20 cellular contexts compared by ENCODE assay signal in genomic region chr18:24657461-24657860, GRCh38.
DNase-seq lines count a peak whose midpoint lies in the region; ATAC-seq and TF ChIP-seq lines count a peak whose summit lies in the region.
"Had no signal": no experiment of that assay in that cellular context is flagged by ENCODE, and none has a peak within 500 bp of the region (broad histone marks: within the 10 kb centered on the region; RNA-seq: fewer than 3 reads in every experiment).

No MANE protein-coding gene starts in this region.

- no peak overlapping the region for H3K4me3 ChIP-seq in BLaER1
- peak overlapping the region; percentile 33 for H3K4me3 ChIP-seq in SJCRH30
- H3K4me3 ChIP-seq: lower lobe of right lung, thyroid gland had no signal

- intact Hi-C loops in activated CD4-positive, alpha-beta T cell treated with anti-CD3 and anti-CD28 coated beads for 36 hours (cut with DNase I, micrococcal nuclease): no loop called here

- DNase-seq in G401 (ENCODE audit: low spot score): peak; percentile 40
- peak; percentile 35 to 57 for DNase-seq in SJCRH30
- peak; percentile 48 for DNase-seq in glutamatergic neuron
- DNase-seq in cerebellum (ENCODE audit: low spot score): no peak
- no peak for DNase-seq in T-helper 2 cell
- no peak for DNase-seq in activated CD4-positive, alpha-beta T cell treated with anti-CD3 and anti-CD28 coated beads for 36 hours
- no peak for DNase-seq in activated naive CD8-positive, alpha-beta T cell treated with anti-CD3 and anti-CD28 coated beads for 36 hours
- DNase-seq: activated CD4-positive, alpha-beta memory T cell treated with anti-CD3 and anti-CD28 coated beads for 36 hours; activated naive CD4-positive, alpha-beta T cell treated with Interleukin-2 at 50 U/mL for 16 hours; CD8-positive, alpha-beta memory T cell; central memory CD4-positive, alpha-beta T cell; effector CD8-positive, alpha-beta T cell; immature natural killer cell; lower lobe of right lung; occipital lobe; RPMI8226; stimulated activated naive CD4-positive, alpha-beta T cell; thyroid gland had no signal

- peaks cover 43% of the 10 kb centered on the region for H3K4me1 ChIP-seq in BLaER1
- peaks cover 57% of the 10 kb centered on the region for H3K4me1 ChIP-seq in SJCRH30

- peak overlapping the region; percentile 29; the same call in 1 of the 2 replicates for H3K4me2 ChIP-seq in BLaER1

- CTCF ChIA-PET in activated CD4-positive, alpha-beta T cell treated with anti-CD3 and anti-CD28 coated beads for 36 hours (lab: Charles Lee): interaction anchor here (1.0 kb wide), 1 partner anchor 12 kb away, joined by 3 read pairs; no protein-coding TSS in a partner anchor

- no peak for ATAC-seq in activated CD4-positive, alpha-beta T cell treated with anti-CD3 and anti-CD28 coated beads for 36 hours
- ATAC-seq: sciatic nerve had no signal

- H4K20me1 ChIP-seq in BLaER1: no peaks in the 10 kb centered on the region

- TF ChIP-seq CTCF in glutamatergic neuron (IDR thresholded peaks at IDR 0.05; ENCODE audit: partially characterized antibody, unreplicated experiment): no peak

- no peaks in the 10 kb centered on the region for H3K36me3 Mint-ChIP-seq in glutamatergic neuron (ENCODE audit: unreplicated experiment)
- H3K36me3 Mint-ChIP-seq in activated CD4-positive, alpha-beta T cell treated with anti-CD3 and anti-CD28 coated beads for 36 hours (ENCODE audit: low read depth): no peaks in the 10 kb centered on the region
- no peaks in the 10 kb centered on the region for H3K36me3 Mint-ChIP-seq in activated naive CD8-positive, alpha-beta T cell treated with anti-CD3 and anti-CD28 coated beads for 36 hours
- H3K36me3 Mint-ChIP-seq: activated CD4-positive, alpha-beta memory T cell treated with anti-CD3 and anti-CD28 coated beads for 36 hours; CD8-positive, alpha-beta memory T cell; immature natural killer cell had no signal

- peaks cover 14% of the 10 kb centered on the region for H3K27me3 Mint-ChIP-seq in glutamatergic neuron (ENCODE audit: unreplicated experiment)
- no peaks in the 10 kb centered on the region for H3K27me3 Mint-ChIP-seq in activated CD4-positive, alpha-beta T cell treated with anti-CD3 and anti-CD28 coated beads for 36 hours
- peaks cover 4% of the 10 kb centered on the region for H3K27me3 Mint-ChIP-seq in activated naive CD8-positive, alpha-beta T cell treated with anti-CD3 and anti-CD28 coated beads for 36 hours
- H3K27me3 Mint-ChIP-seq: activated CD4-positive, alpha-beta memory T cell treated with anti-CD3 and anti-CD28 coated beads for 36 hours; CD8-positive, alpha-beta memory T cell had no signal

- H3K9me3 ChIP-seq in BLaER1 (no peaks in the 10 kb centered on the region), SJCRH30 (replicated peaks) (no peaks in the 10 kb centered on the region)
- H3K9me3 ChIP-seq: lower lobe of right lung, thyroid gland had no signal

- H3K27ac ChIP-seq in BLaER1: no peak overlapping the region
- H3K27ac ChIP-seq in SJCRH30: peak overlapping the region; percentile 83
- H3K27ac ChIP-seq: lower lobe of right lung, thyroid gland had no signal

- H3K27me3 ChIP-seq in BLaER1 (no peaks in the 10 kb centered on the region), SJCRH30 (no peaks in the 10 kb centered on the region)
- H3K27me3 ChIP-seq: thyroid gland had no signal

- peak overlapping the region; percentile 88 for H3K4me3 Mint-ChIP-seq in glutamatergic neuron (ENCODE audit: unreplicated experiment)
- no peak overlapping the region for H3K4me3 Mint-ChIP-seq in activated CD4-positive, alpha-beta T cell treated with anti-CD3 and anti-CD28 coated beads for 36 hours
- no peak overlapping the region for H3K4me3 Mint-ChIP-seq in activated naive CD8-positive, alpha-beta T cell treated with anti-CD3 and anti-CD28 coated beads for 36 hours
- H3K4me3 Mint-ChIP-seq: activated CD4-positive, alpha-beta memory T cell treated with anti-CD3 and anti-CD28 coated beads for 36 hours; immature natural killer cell had no signal

- H3K4me1 Mint-ChIP-seq in glutamatergic neuron (ENCODE audit: low read depth, unreplicated experiment): peaks cover 51% of the 10 kb centered on the region
- peaks cover 12% of the 10 kb centered on the region for H3K4me1 Mint-ChIP-seq in activated CD4-positive, alpha-beta T cell treated with anti-CD3 and anti-CD28 coated beads for 36 hours
- H3K4me1 Mint-ChIP-seq in activated naive CD8-positive, alpha-beta T cell treated with anti-CD3 and anti-CD28 coated beads for 36 hours: peaks cover 15% of the 10 kb centered on the region

- in situ Hi-C loops in G401 (cut with HindIII; ENCODE audit: low sequenced_read_pairs): no loop called here

- peaks cover 12% of the 10 kb centered on the region for H3K9me3 Mint-ChIP-seq in glutamatergic neuron (ENCODE audit: unreplicated experiment)
- H3K9me3 Mint-ChIP-seq in activated CD4-positive, alpha-beta T cell treated with anti-CD3 and anti-CD28 coated beads for 36 hours (ENCODE audit: low read depth): no peaks in the 10 kb centered on the region
- H3K9me3 Mint-ChIP-seq in activated naive CD8-positive, alpha-beta T cell treated with anti-CD3 and anti-CD28 coated beads for 36 hours: no peaks in the 10 kb centered on the region
- H3K9me3 Mint-ChIP-seq: activated CD4-positive, alpha-beta memory T cell treated with anti-CD3 and anti-CD28 coated beads for 36 hours; CD8-positive, alpha-beta memory T cell; immature natural killer cell had no signal

- H3K36me3 ChIP-seq in BLaER1 (no peaks in the 10 kb centered on the region), SJCRH30 (no peaks in the 10 kb centered on the region)
- H3K36me3 ChIP-seq: lower lobe of right lung, thyroid gland had no signal

- POLR2A ChIA-PET in activated CD4-positive, alpha-beta T cell treated with anti-CD3 and anti-CD28 coated beads for 36 hours (lab: Charles Lee): no interaction called here

- H3K9ac ChIP-seq in BLaER1: no peak overlapping the region

- H3K27ac Mint-ChIP-seq in glutamatergic neuron (ENCODE audit: unreplicated experiment): peak overlapping the region; percentile 99
- H3K27ac Mint-ChIP-seq in activated CD4-positive, alpha-beta T cell treated with anti-CD3 and anti-CD28 coated beads for 36 hours: no peak overlapping the region
- H3K27ac Mint-ChIP-seq in activated naive CD8-positive, alpha-beta T cell treated with anti-CD3 and anti-CD28 coated beads for 36 hours: no peak overlapping the region
- H3K27ac Mint-ChIP-seq: activated CD4-positive, alpha-beta memory T cell treated with anti-CD3 and anti-CD28 coated beads for 36 hours; immature natural killer cell had no signal

Comparison
In these comparisons a context has a peak if more than half of its experiments do, and no peak if none do; other contexts are left out.
1. DNase-seq: peak in G401 (single experiment), SJCRH30 (2 of 2) and glutamatergic neuron (single experiment); none in cerebellum (single experiment), T-helper 2 cell (0 of 5), activated CD4-positive, alpha-beta T cell treated with anti-CD3 and anti-CD28 coated beads for 36 hours (single experiment) and activated naive CD8-positive, alpha-beta T cell treated with anti-CD3 and anti-CD28 coated beads for 36 hours (single experiment).